ENCODE assay signal across 8 cellular contexts in genomic region chr14:87615822-87616679, GRCh38.
A peak's percentile ranks its signal among the peaks of the same experiment; 100 is the strongest.
DNase-seq lines count a peak whose midpoint lies in the region; ATAC-seq and TF ChIP-seq lines count a peak whose summit lies in the region.

No MANE protein-coding gene starts in this region.

- peak; percentile 11 for DNase-seq in SKM-1 treated with dmso at 0.1 percent for 144 hours (lab: John Stamatoyannopoulos, UW; ENCODE audit: unreplicated experiment)
- DNase-seq in SKM-1 (lab: John Stamatoyannopoulos, UW; ENCODE audit: unreplicated experiment), result no peak
- no peak for DNase-seq in RWPE2 (ENCODE audit: low spot score)
- DNase-seq in chondrocyte (ENCODE audit: low spot score), result no peak
- DNase-seq in lower lobe of right lung, result no peak
- peak in 1 of 2 donors; percentile 37 for DNase-seq in tibial artery

- H3K4me1 ChIP-seq in KMS-11 (ENCODE audit: low read depth, poor library complexity, severe bottlenecking), result no peaks in the 10 kb centered on the region
- H3K4me1 ChIP-seq in RWPE2 (ENCODE audit: insufficient read depth, poor library complexity, severe bottlenecking), result peaks cover 7% of the 10 kb centered on the region
- no peaks in the 10 kb centered on the region for H3K4me1 ChIP-seq in lower lobe of right lung
- H3K4me1 ChIP-seq in tibial artery, result no peaks in the 10 kb centered on the region

- no peak overlapping the region for H3K27ac ChIP-seq in KMS-11
- H3K27ac ChIP-seq in RWPE2 (ENCODE audit: poor library complexity, severe bottlenecking), result no peak overlapping the region
- H3K27ac ChIP-seq in lower lobe of right lung, result no peak overlapping the region
- no peak overlapping the region for H3K27ac ChIP-seq in tibial artery

- no peaks in the 10 kb centered on the region for H3K4me1 Mint-ChIP-seq in chondrocyte (ENCODE audit: low read depth)

- no peak overlapping the region for H3K9ac ChIP-seq in KMS-11

- no peak overlapping the region for H2AFZ ChIP-seq in KMS-11 (ENCODE audit: low read depth)

- H4K20me1 ChIP-seq in KMS-11 (ENCODE audit: insufficient read depth), result no peaks in the 10 kb centered on the region

- TF ChIP-seq CTCF in KMS-11 (conservative IDR thresholded peaks at IDR 0.05; ENCODE audit: low read depth, low read length) (peak; percentile 75), RWPE2 (IDR thresholded peaks at IDR 0.05; ENCODE audit: poor library complexity, severe bottlenecking) (peak; percentile 97), chondrocyte (IDR thresholded peaks at IDR 0.05) (peak; percentile 83), lower lobe of right lung (IDR thresholded peaks at IDR 0.05) (peak; percentile 72), tibial artery (IDR thresholded peaks at IDR 0.05) (peak; percentile 49 to 56)

- no peaks in the 10 kb centered on the region for H3K27me3 ChIP-seq in KMS-11 (ENCODE audit: insufficient read depth, low read depth)
- no peaks in the 10 kb centered on the region for H3K27me3 ChIP-seq in RWPE2 (ENCODE audit: insufficient read depth, poor library complexity, severe bottlenecking)
- no peaks in the 10 kb centered on the region for H3K27me3 ChIP-seq in lower lobe of right lung (ENCODE audit: low read depth)
- H3K27me3 ChIP-seq in tibial artery, result no peaks in the 10 kb centered on the region

- no peaks in the 10 kb centered on the region for H3K36me3 ChIP-seq in KMS-11 (ENCODE audit: insufficient read depth)
- H3K36me3 ChIP-seq in RWPE2 (ENCODE audit: low read depth), result no peaks in the 10 kb centered on the region
- H3K36me3 ChIP-seq in lower lobe of right lung, result no peaks in the 10 kb centered on the region
- no peaks in the 10 kb centered on the region for H3K36me3 ChIP-seq in tibial artery

- no peak overlapping the region for H3K4me3 Mint-ChIP-seq in chondrocyte (ENCODE audit: unreplicated experiment)

- H3K79me2 ChIP-seq in KMS-11 (ENCODE audit: insufficient read depth, low read depth), result no peaks in the 10 kb centered on the region

- H3K9me3 Mint-ChIP-seq in chondrocyte (ENCODE audit: low read depth), result no peaks in the 10 kb centered on the region

- no peak overlapping the region for H3K4me3 ChIP-seq in KMS-11 (IDR thresholded peaks at IDR 0.05; ENCODE audit: insufficient read depth, low read depth, low read length)
- no peak overlapping the region for H3K4me3 ChIP-seq in RWPE2 (ENCODE audit: severe bottlenecking)
- H3K4me3 ChIP-seq in lower lobe of right lung, result no peak overlapping the region
- H3K4me3 ChIP-seq in tibial artery, result no peak overlapping the region

- H3K27ac Mint-ChIP-seq in chondrocyte (ENCODE audit: unreplicated experiment), result no peak overlapping the region

- intact Hi-C loops in lower lobe of right lung (cut with DNase I), result no loop called here
- intact Hi-C loops in tibial artery (cut with DNase I; ENCODE audit: low total_unique reads), result no loop called here

- ATAC-seq in GM21529 (IDR thresholded peaks at IDR 0.05; ENCODE audit: unreplicated experiment) (peak; percentile 94), RWPE2 (ENCODE audit: low read depth) (peak; percentile 76), lower lobe of right lung (peak; percentile 68 to 71)

- H3K36me3 Mint-ChIP-seq in chondrocyte (ENCODE audit: low read depth), result no peaks in the 10 kb centered on the region

- peaks cover 2% of the 10 kb centered on the region for H3K27me3 Mint-ChIP-seq in chondrocyte (ENCODE audit: low read depth)

- H3K9me3 ChIP-seq in RWPE2 (ENCODE audit: severe bottlenecking) (no peaks in the 10 kb centered on the region), lower lobe of right lung (no peaks in the 10 kb centered on the region), tibial artery (no peaks in the 10 kb centered on the region)

- no peak overlapping the region for H3K4me2 ChIP-seq in KMS-11
